13 cellular contexts compared by ENCODE assay signal in genomic region chr3:11140713-11141104, GRCh38. TPM values are rescaled to one million over a fixed set of nuclear protein-coding genes. Genes with fewer than 3 reads are reported as not detected.
DNase-seq lines count a peak whose midpoint lies in the region; ATAC-seq and TF ChIP-seq lines count a peak whose summit lies in the region.
"Had no signal": no experiment of that assay in that cellular context is flagged by ENCODE, and none has a peak within 500 bp of the region (broad histone marks: within the 10 kb centered on the region; RNA-seq: fewer than 3 reads in every experiment).

No MANE protein-coding gene starts in this region.

- TF ChIP-seq CTCF in Peyer's patch (IDR thresholded peaks at IDR 0.05), result no peak
- no peak for TF ChIP-seq CTCF in mucosa of descending colon (IDR thresholded peaks at IDR 0.05)
- TF ChIP-seq CTCF in ascending aorta (IDR thresholded peaks at IDR 0.05), result no peak
- no peak for TF ChIP-seq CTCF in suprapubic skin (IDR thresholded peaks at IDR 0.05)

- H3K4me1 Mint-ChIP-seq in stimulated activated naive CD8-positive, alpha-beta T cell treated with anti-CD3 and anti-CD28 coated beads, Interleukin-15, Interleukin-2, amounts not matched to agents 100 ng/mL and 50 ng/mL, for 24 hours (ENCODE audit: low read depth), result peaks cover 13% of the 10 kb centered on the region

- DNase-seq in stimulated activated naive CD8-positive, alpha-beta T cell treated with anti-CD3 and anti-CD28 coated beads, Interleukin-15, Interleukin-2, amounts not matched to agents 100 U/mL and 50 U/mL, for 24 hours, result no peak
- DNase-seq in Peyer's patch, result no peak
- DNase-seq in mucosa of descending colon, result no peak
- DNase-seq in Kasumi-1 (lab: John Stamatoyannopoulos, UW), result no peak
- DNase-seq in ascending aorta (ENCODE audit: low spot score in 2 of 2), result no peak
- no peak for DNase-seq in suprapubic skin (ENCODE audit: low spot score in 2 of 2)
- DNase-seq: central memory CD4-positive, alpha-beta T cell; stimulated activated naive CD4-positive, alpha-beta T cell had no signal

- no peak for ATAC-seq in stimulated activated naive CD8-positive, alpha-beta T cell treated with anti-CD3 and anti-CD28 coated beads, Interleukin-15, Interleukin-2, amounts not matched to agents 100 U/mL and 50 U/mL, for 24 hours
- ATAC-seq in HG02852 (IDR thresholded peaks at IDR 0.05; ENCODE audit: unreplicated experiment) (peak; percentile 20), mucosa of descending colon (no peak)

- 46% methylated on average over 2 of the region's 2 CpGs for WGBS in suprapubic skin

- no peak overlapping the region for H3K4me3 Mint-ChIP-seq in stimulated activated naive CD8-positive, alpha-beta T cell treated with anti-CD3 and anti-CD28 coated beads, Interleukin-15, Interleukin-2, amounts not matched to agents 100 ng/mL and 50 ng/mL, for 24 hours

- H3K9me3 ChIP-seq in Peyer's patch, result no peaks in the 10 kb centered on the region
- H3K9me3 ChIP-seq in mucosa of descending colon, result no peaks in the 10 kb centered on the region
- no peaks in the 10 kb centered on the region for H3K9me3 ChIP-seq in ascending aorta
- no peaks in the 10 kb centered on the region for H3K9me3 ChIP-seq in suprapubic skin
- H3K9me3 ChIP-seq: SJCRH30 had no signal

- H3K4me3 ChIP-seq in Peyer's patch, result peak overlapping the region in 1 of 4 donors; percentile 11
- H3K4me3 ChIP-seq in mucosa of descending colon, result no peak overlapping the region
- no peak overlapping the region for H3K4me3 ChIP-seq in ascending aorta
- no peak overlapping the region for H3K4me3 ChIP-seq in suprapubic skin
- H3K4me3 ChIP-seq: SJCRH30, skin epidermis had no signal

- intact Hi-C loops in mucosa of descending colon (cut with DNase I, micrococcal nuclease) (no loop called here), ascending aorta (cut with DNase I) (no loop called here)

- H3K4me1 ChIP-seq in Peyer's patch, result peaks cover 0 to 22% (median 3%) of the 10 kb centered on the region in 4 donors
- peaks cover 22% of the 10 kb centered on the region for H3K4me1 ChIP-seq in mucosa of descending colon (ENCODE audit: low read depth)
- peaks cover 4 to 21% of the 10 kb centered on the region in 2 donors for H3K4me1 ChIP-seq in ascending aorta
- H3K4me1 ChIP-seq in suprapubic skin, result peaks cover 31% of the 10 kb centered on the region

- no peak for TF ChIP-seq EP300 in suprapubic skin (IDR thresholded peaks at IDR 0.05)

- H3K27me3 ChIP-seq in Peyer's patch (no peaks in the 10 kb centered on the region), ascending aorta (no peaks in the 10 kb centered on the region), suprapubic skin (no peaks in the 10 kb centered on the region)
- H3K27me3 ChIP-seq: SJCRH30 had no signal

- H3K27ac ChIP-seq in Peyer's patch (peak overlapping the region in 3 of 4 donors; percentile 37 to 87 (median 85)), ascending aorta (peak overlapping the region in 1 of 2 donors; percentile 0), suprapubic skin (no peak overlapping the region)
- H3K27ac ChIP-seq: C4-2B, SJCRH30 had no signal

- peaks cover 5% of the 10 kb centered on the region for H3K27me3 Mint-ChIP-seq in stimulated activated naive CD8-positive, alpha-beta T cell treated with anti-CD3 and anti-CD28 coated beads, Interleukin-15, Interleukin-2, amounts not matched to agents 100 ng/mL and 50 ng/mL, for 24 hours

- H3K36me3 Mint-ChIP-seq in stimulated activated naive CD8-positive, alpha-beta T cell treated with anti-CD3 and anti-CD28 coated beads, Interleukin-15, Interleukin-2, amounts not matched to agents 100 ng/mL and 50 ng/mL, for 24 hours (ENCODE audit: low read depth), result no peaks in the 10 kb centered on the region

- no peaks in the 10 kb centered on the region for H3K36me3 ChIP-seq in Peyer's patch
- H3K36me3 ChIP-seq in mucosa of descending colon (ENCODE audit: low read depth), result no peaks in the 10 kb centered on the region
- no peaks in the 10 kb centered on the region for H3K36me3 ChIP-seq in ascending aorta
- H3K36me3 ChIP-seq in suprapubic skin, result no peaks in the 10 kb centered on the region
- H3K36me3 ChIP-seq: SJCRH30 had no signal

- TF ChIP-seq POLR2A in Peyer's patch (IDR thresholded peaks at IDR 0.05), result no peak
- no peak for TF ChIP-seq POLR2A in suprapubic skin (IDR thresholded peaks at IDR 0.05)

- no peaks in the 10 kb centered on the region for H3K9me3 Mint-ChIP-seq in stimulated activated naive CD8-positive, alpha-beta T cell treated with anti-CD3 and anti-CD28 coated beads, Interleukin-15, Interleukin-2, amounts not matched to agents 100 ng/mL and 50 ng/mL, for 24 hours

- peak overlapping the region; percentile 9 for H3K27ac Mint-ChIP-seq in stimulated activated naive CD8-positive, alpha-beta T cell treated with anti-CD3 and anti-CD28 coated beads, Interleukin-15, Interleukin-2, amounts not matched to agents 100 ng/mL and 50 ng/mL, for 24 hours

RNA-seq across cellular contexts. Expression of gene HRH1, which starts 13.6 kb away (rescaled TPM):
- total RNA-seq in Peyer's patch, result 10 to 100 TPM in 1 of 4 donors, 1 to 10 TPM in 3; 1.7 to 13.7 (median 7.3) TPM
- 10 to 100 TPM in 2 of 3 donors, 1 to 10 TPM in 1; 8.3 to 16.7 (median 10.3) TPM for total RNA-seq in mucosa of descending colon
- 6.2 TPM for total RNA-seq in ascending aorta
- total RNA-seq in suprapubic skin, result 10 to 100 TPM; 10.9 to 12.2 (median 11.4) TPM
